ENCODE assay signal across 16 cellular contexts in genomic region chr10:71615538-71616329, GRCh38.
A peak's percentile ranks its signal among the peaks of the same experiment; 100 is the strongest.
DNase-seq lines count a peak whose midpoint lies in the region; ATAC-seq and TF ChIP-seq lines count a peak whose summit lies in the region.
"Had no signal": no experiment of that assay in that cellular context is flagged by ENCODE, and none has a peak within 500 bp of the region (broad histone marks: within the 10 kb centered on the region; RNA-seq: fewer than 3 reads in every experiment).

No MANE protein-coding gene starts in this region.

- no peaks in the 10 kb centered on the region for H3K79me2 ChIP-seq in HCT116 (ENCODE audit: insufficient read depth, low read length)

- TF ChIP-seq CTCF in HCT116 (IDR thresholded peaks at IDR 0.05 in 2 of 3, conservative IDR thresholded peaks at IDR 0.05 in 1 of 3; ENCODE audit: borderline replicate concordance in 1 of 3, insufficient read depth in 1 of 3, low read depth in 2 of 3, low read length in 2 of 3), result peak in 1 of 3 experiments; percentile 16; a peak in 2 of 6 replicates
- no peak for TF ChIP-seq CTCF in gastroesophageal sphincter (IDR thresholded peaks at IDR 0.05)
- TF ChIP-seq CTCF in thyroid gland (IDR thresholded peaks at IDR 0.05), result no peak
- TF ChIP-seq CTCF in A673 (conservative IDR thresholded peaks at IDR 0.05; ENCODE audit: low read depth, low read length), result no peak

- no peak overlapping the region for H3K9ac ChIP-seq in HCT116 (ENCODE audit: low read length)
- H3K9ac ChIP-seq: BLaER1 treated with 17β-estradiol and CSF1 and Interleukin-3, amounts not matched to agents 10 nM and 100 nM; GM23248 had no signal

- POLR2A ChIA-PET in HCT116 (lab: Charles Lee) (no interaction called here), A673 (lab: Charles Lee; ENCODE audit: low non-redundant PET) (no interaction called here)

- H3K27me3 ChIP-seq in HCT116 (ENCODE audit: insufficient read depth, low read length) (no peaks in the 10 kb centered on the region), gastroesophageal sphincter (no peaks in the 10 kb centered on the region), thyroid gland (no peaks in the 10 kb centered on the region), A673 (replicated peaks; ENCODE audit: insufficient read depth, low read depth, low read length, poor library complexity) (no peaks in the 10 kb centered on the region)
- H3K27me3 ChIP-seq: BLaER1 treated with 17β-estradiol and CSF1 and Interleukin-3, amounts not matched to agents 10 nM and 100 nM had no signal

- H3K36me3 ChIP-seq in HCT116 (ENCODE audit: control insufficient read depth in 1 of 2, insufficient read depth in 2 of 2, low read length in 2 of 2) (no peaks in the 10 kb centered on the region), gastroesophageal sphincter (no peaks in the 10 kb centered on the region), thyroid gland (no peaks in the 10 kb centered on the region), A673 (ENCODE audit: insufficient read depth, low read length, poor library complexity, severe bottlenecking) (peaks cover 10% of the 10 kb centered on the region)
- H3K36me3 ChIP-seq: BLaER1 treated with 17β-estradiol and CSF1 and Interleukin-3, amounts not matched to agents 10 nM and 100 nM had no signal

- H3K4me1 ChIP-seq in HCT116 (ENCODE audit: control insufficient read depth in 1 of 2, insufficient read depth in 2 of 2, low read length in 2 of 2) (peaks cover 5 to 24% of the 10 kb centered on the region in 2 experiments), gastroesophageal sphincter (peaks cover 8 to 69% (median 35%) of the 10 kb centered on the region in 3 donors), thyroid gland (peaks cover 14 to 35% of the 10 kb centered on the region in 2 donors), A673 (ENCODE audit: insufficient read depth, low read length, poor library complexity, severe bottlenecking) (no peaks in the 10 kb centered on the region)

- H3K4me3 ChIP-seq in HCT116 (replicated peaks in 1 of 2; ENCODE audit: low read depth in 1 of 2, low read length in 2 of 2), result no peak overlapping the region
- no peak overlapping the region for H3K4me3 ChIP-seq in gastroesophageal sphincter
- H3K4me3 ChIP-seq in thyroid gland (replicated peaks in 1 of 3), result no peak overlapping the region
- no peak overlapping the region for H3K4me3 ChIP-seq in A673 (ENCODE audit: low read depth, low read length, poor library complexity, severe bottlenecking)
- H3K4me3 ChIP-seq: BLaER1 treated with 17β-estradiol and CSF1 and Interleukin-3, amounts not matched to agents 10 nM and 100 nM; GM23248 had no signal

- H2AFZ ChIP-seq in HCT116 (ENCODE audit: low read depth, low read length, poor library complexity, severe bottlenecking), result no peak overlapping the region
- H2AFZ ChIP-seq: GM23248 had no signal

- 0 out of 2 replicates have a peak, but pooled peaks have one; percentile 1 for TF ChIP-seq RAD21 in HCT116 (IDR thresholded peaks at IDR 0.05; ENCODE audit: low read depth)

- RAD21 ChIA-PET in HCT116 (lab: Charles Lee; ENCODE audit: low non-redundant PET in 1 of 2, low total read pairs in 2 of 2, uncharacterized antibody in 2 of 2, unreplicated experiment in 2 of 2), result no interaction called here

- DNase-seq in HCT116 (ENCODE audit: low read depth, low spot score), result no peak
- no peak for DNase-seq in caudate nucleus (lab: John Stamatoyannopoulos, UW)
- no peak for DNase-seq in thyroid gland
- no peak for DNase-seq in A673 (ENCODE audit: low spot score)
- DNase-seq: 8988T; Calu3; CD8-positive, alpha-beta T cell; DMS79 treated with DMSO at 0.1 percent for 48 hours; GF-D8; GM23248; KG1 had no signal

- BruUV-seq in HCT116 (replicated peaks; lab: Mats Ljungman, UMichigan), result no TSS peak
- no TSS peak for BruUV-seq in A673 (replicated peaks; lab: Mats Ljungman, UMichigan)

- CTCF ChIA-PET in HCT116 (lab: Charles Lee) (no interaction called here), A673 (lab: Charles Lee) (no interaction called here)

- no peak overlapping the region for H3K4me2 ChIP-seq in HCT116 (ENCODE audit: low read length)
- H3K4me2 ChIP-seq: BLaER1 treated with 17β-estradiol and CSF1 and Interleukin-3, amounts not matched to agents 10 nM and 100 nM had no signal

- intact Hi-C loops in HCT116 (cut with micrococcal nuclease), result no loop called here
- intact Hi-C loops in thyroid gland (cut with DNase I), result no loop called here
- intact Hi-C loops in A673 (cut with micrococcal nuclease; ENCODE audit: unreplicated experiment), result no loop called here

- ATAC-seq in HCT116 (peak; percentile 45), gastroesophageal sphincter (no peak), HG03378 (IDR thresholded peaks at IDR 0.05; ENCODE audit: unreplicated experiment) (no peak), GM18861 (IDR thresholded peaks at IDR 0.05; ENCODE audit: unreplicated experiment) (no peak)
- ATAC-seq: CD8-positive, alpha-beta T cell; HepG2 had no signal

- H3K9me3 ChIP-seq in HCT116 (ENCODE audit: control insufficient read depth in 1 of 2, insufficient read depth in 1 of 2, low read depth in 1 of 2, low read length in 2 of 2), result no peaks in the 10 kb centered on the region
- H3K9me3 ChIP-seq in gastroesophageal sphincter, result no peaks in the 10 kb centered on the region
- no peaks in the 10 kb centered on the region for H3K9me3 ChIP-seq in thyroid gland
- no peaks in the 10 kb centered on the region for H3K9me3 ChIP-seq in A673 (ENCODE audit: low read depth, low read length, poor library complexity, severe bottlenecking)

- whole genome bisulfite sequencing in gastroesophageal sphincter (ENCODE audit: low coverage in 1 of 2), 2 donors, result 90% methylated on average over 6 of the region's 24 CpGs; no CpG with 5 or more reads in 1 of the 2 donors
- 84 to 85% methylated on average over 12 to 18 of the region's 24 CpGs for WGBS in thyroid gland, 2 donors

- no peaks in the 10 kb centered on the region for H4K20me1 ChIP-seq in HCT116 (ENCODE audit: insufficient read depth)
- H4K20me1 ChIP-seq: BLaER1 treated with 17β-estradiol and CSF1 and Interleukin-3, amounts not matched to agents 10 nM and 100 nM had no signal

- TF ChIP-seq POLR2A in HCT116 (IDR thresholded peaks at IDR 0.05; ENCODE audit: borderline replicate concordance, extremely low read depth, insufficient read depth, insufficient read length) (no peak), gastroesophageal sphincter (IDR thresholded peaks at IDR 0.05) (no peak), thyroid gland (IDR thresholded peaks at IDR 0.05) (no peak)

- no peak for TF ChIP-seq EP300 in gastroesophageal sphincter (IDR thresholded peaks at IDR 0.05)

- H3K27ac ChIP-seq in HCT116 (ENCODE audit: low read depth, low read length) (no peak overlapping the region), caudate nucleus (ENCODE audit: low read depth, low read length) (peak overlapping the region; percentile 62), gastroesophageal sphincter (peak overlapping the region in 3 of 4 donors; percentile 74 to 83 (median 74)), thyroid gland (peak overlapping the region; percentile 48 to 63 (median 62)), A673 (ENCODE audit: low read depth, low read length, poor library complexity, severe bottlenecking) (no peak overlapping the region)
- H3K27ac ChIP-seq: BLaER1 treated with 17β-estradiol and CSF1 and Interleukin-3, amounts not matched to agents 10 nM and 100 nM; GM23248 had no signal

- H3K9me2 ChIP-seq in HCT116 (ENCODE audit: insufficient read depth), result no peaks in the 10 kb centered on the region

TF ChIP-seq in HCT116, 20 proteins besides CTCF, POLR2A, EP300 and RAD21 (continues in another document):
- no peak for TF ChIP-seq POLR2AphosphoS5 (IDR thresholded peaks at IDR 0.05; ENCODE audit: low read depth, low read length)
- TF ChIP-seq SP1 (IDR thresholded peaks at IDR 0.05; ENCODE audit: low read depth), result no peak
- no peak for TF ChIP-seq ELF1 (IDR thresholded peaks at IDR 0.05; ENCODE audit: borderline replicate concordance, low read depth)
- no peak for TF ChIP-seq SIN3A (IDR thresholded peaks at IDR 0.05; ENCODE audit: low read depth)
- TF ChIP-seq JUND (IDR thresholded peaks at IDR 0.05), result no peak
- TF ChIP-seq EZH2phosphoT487 (IDR thresholded peaks at IDR 0.05; ENCODE audit: borderline replicate concordance), result no peak
- no peak for TF ChIP-seq CEBPB (IDR thresholded peaks at IDR 0.05; ENCODE audit: low read depth)
- no peak for TF ChIP-seq EZH2 (IDR thresholded peaks at IDR 0.05)
- TF ChIP-seq YY1 (IDR thresholded peaks at IDR 0.05; ENCODE audit: extremely low read depth, insufficient replicate concordance, low read depth, low read length), result no peak
- no peak for TF ChIP-seq CBX3 (IDR thresholded peaks at IDR 0.05; ENCODE audit: low read depth)
- no peak for TF ChIP-seq FOSL1 (IDR thresholded peaks at IDR 0.05; ENCODE audit: low read depth)
- no peak for TF ChIP-seq TCF7L2 (IDR thresholded peaks at IDR 0.05; ENCODE audit: borderline replicate concordance, extremely low read depth, insufficient read depth, insufficient read length)
- no peak for TF ChIP-seq ZNF274 (IDR thresholded peaks at IDR 0.05; ENCODE audit: low read depth, low read length)
- no peak for TF ChIP-seq SRF (IDR thresholded peaks at IDR 0.05; ENCODE audit: low read depth)
- no peak for TF ChIP-seq ATF3 (IDR thresholded peaks at IDR 0.05)
- TF ChIP-seq MAX (IDR thresholded peaks at IDR 0.05), result no peak
- no peak for TF ChIP-seq ZFX (IDR thresholded peaks at IDR 0.05)
- no peak for TF ChIP-seq ZBTB33 (IDR thresholded peaks at IDR 0.05; ENCODE audit: extremely low read depth, insufficient replicate concordance, low read length)

Comparison
In these comparisons a context has a peak if more than half of its experiments do, and no peak if none do; other contexts are left out.
1. H3K27ac ChIP-seq: peak in caudate nucleus (single experiment), gastroesophageal sphincter (3 of 4) and thyroid gland (3 of 3); none in HCT116 (single experiment) and A673 (single experiment).